In genomic region chr13:41356385-41356648, GRCh38 we compare ENCODE assay signal across 7 cellular contexts. TPM values are rescaled to one million over a fixed set of nuclear protein-coding genes. Genes with fewer than 3 reads are reported as not detected.
DNase-seq lines count a peak whose midpoint lies in the region; ATAC-seq and TF ChIP-seq lines count a peak whose summit lies in the region.
"Not testable (repeated sequence)": the region's sequence is repeated elsewhere in the genome, so short reads cannot be mapped to it uniquely, and the experiment has no call there.

No MANE protein-coding gene starts in this region.

- not testable (repeated sequence) for DNase-seq in CD4-positive, alpha-beta memory T cell; PC-3; activated CD4-positive, alpha-beta T cell treated with anti-CD3 and anti-CD28 coated beads, Interleukin-2, amount 10 ng/mL, durations not matched to agents 24 days and 14 days; activated T-cell treated with anti-CD3 and anti-CD28 coated beads, Interleukin-2, amount 50 U/mL, for 72 hours; activated naive CD8-positive, alpha-beta T cell treated with anti-CD3 and anti-CD28 coated beads for 36 hours; epithelial cell of prostate (ENCODE audit: low read depth, low spot score); psoas muscle

- H3K9me2 ChIP-seq in PC-3 (replicated peaks; ENCODE audit: low read length): not testable (repeated sequence)

- peaks cover 33 to 43% of the 10 kb centered on the region in 2 donors for H3K36me3 Mint-ChIP-seq in CD4-positive, alpha-beta memory T cell
- peaks cover 30% of the 10 kb centered on the region for H3K36me3 Mint-ChIP-seq in activated CD4-positive, alpha-beta T cell treated with anti-CD3 and anti-CD28 coated beads, Interleukin-2, amount 10 ng/mL, durations not matched to agents 24 days and 14 days (ENCODE audit: low read depth)
- H3K36me3 Mint-ChIP-seq in activated T-cell treated with anti-CD3 and anti-CD28 coated beads, Interleukin-2, amount 50 U/mL, for 72 hours (ENCODE audit: insufficient read depth in 2 of 2): peaks cover 5 to 18% of the 10 kb centered on the region in 2 donors
- peaks cover 45% of the 10 kb centered on the region for H3K36me3 Mint-ChIP-seq in activated naive CD8-positive, alpha-beta T cell treated with anti-CD3 and anti-CD28 coated beads for 36 hours

- intact Hi-C loops in CD4-positive, alpha-beta memory T cell (cut with micrococcal nuclease): loop anchor here (2.0 to 5.0 kb wide), 3 partner anchors 44 to 920 kb away; partner anchors contain the start of gene NAA16
- intact Hi-C loops in PC-3 (cut with micrococcal nuclease): not testable (repeated sequence)
- intact Hi-C loops in activated CD4-positive, alpha-beta T cell treated with anti-CD3 and anti-CD28 coated beads, Interleukin-2, amount 10 ng/mL, durations not matched to agents 24 days and 14 days (cut with micrococcal nuclease): loop anchor here (2.0 to 10.0 kb wide), 5 partner anchors 44 to 758 kb away; partner anchors contain the start of genes KBTBD6, NAA16 and WBP4
- intact Hi-C loops in psoas muscle (cut with DNase I): loop anchor here (10.0 kb wide), 2 partner anchors 298 to 758 kb away; no protein-coding TSS in a partner anchor

- peak overlapping the region; percentile 67 for H3K27ac ChIP-seq in CD4-positive, alpha-beta memory T cell (ENCODE audit: low read depth, low read length)
- H3K27ac ChIP-seq in PC-3 (ENCODE audit: low read length) (peak overlapping the region; percentile 61), epithelial cell of prostate (peak overlapping the region; percentile 72), psoas muscle (peak overlapping the region; percentile 34)

- ATAC-seq in PC-3: not testable (repeated sequence)
- peak; percentile 18 to 71 for ATAC-seq in activated T-cell treated with anti-CD3 and anti-CD28 coated beads, Interleukin-2, amount 50 U/mL, for 72 hours (replicated peaks in 1 of 2)
- ATAC-seq in psoas muscle: peak in 2 of 4 donors; percentile 63 to 73

- H3K9ac ChIP-seq in PC-3 (ENCODE audit: low read length): not testable (repeated sequence)

- peak overlapping the region; percentile 47 for H3K4me2 ChIP-seq in PC-3 (ENCODE audit: low read length)

- POLR2A ChIA-PET in CD4-positive, alpha-beta memory T cell (lab: Charles Lee; ENCODE audit: partially characterized antibody): interaction anchor here (1.0 to 5.5 kb wide), 10 partner anchors 9 to 295 kb away, joined by 3 to 53 read pairs (median 4); partner anchors contain the start of genes MTRF1, RGCC and WBP4
- POLR2A ChIA-PET in PC-3 (lab: Charles Lee; ENCODE audit: unreplicated experiment): not testable (repeated sequence)

- not testable (repeated sequence) for H2AFZ ChIP-seq in PC-3 (ENCODE audit: low read length)

- H3K36me3 ChIP-seq in CD4-positive, alpha-beta memory T cell (ENCODE audit: insufficient read depth, low read length): not testable (repeated sequence)
- H3K36me3 ChIP-seq in PC-3 (ENCODE audit: low read depth, low read length) (peaks cover 15% of the 10 kb centered on the region), psoas muscle (ENCODE audit: insufficient read depth in 1 of 2, low read depth in 1 of 2) (peaks cover 0 to 46% of the 10 kb centered on the region in 2 donors)

- H3K9me3 Mint-ChIP-seq in CD4-positive, alpha-beta memory T cell; activated CD4-positive, alpha-beta T cell treated with anti-CD3 and anti-CD28 coated beads, Interleukin-2, amount 10 ng/mL, durations not matched to agents 24 days and 14 days; activated T-cell treated with anti-CD3 and anti-CD28 coated beads, Interleukin-2, amount 50 U/mL, for 72 hours; activated naive CD8-positive, alpha-beta T cell treated with anti-CD3 and anti-CD28 coated beads for 36 hours: not testable (repeated sequence)

- CTCF ChIA-PET in CD4-positive, alpha-beta memory T cell (lab: Charles Lee; ENCODE audit: partially characterized antibody): interaction anchor here (1.1 to 1.9 kb wide), 8 partner anchors 19 to 297 kb away, joined by 3 to 9 read pairs (median 6); no protein-coding TSS in a partner anchor
- CTCF ChIA-PET in PC-3 (lab: Charles Lee): not testable (repeated sequence)

- H3K9me3 ChIP-seq in CD4-positive, alpha-beta memory T cell (ENCODE audit: control insufficient read depth in 1 of 2, low read length in 2 of 2); PC-3 (ENCODE audit: low read length); psoas muscle: not testable (repeated sequence)

- H3K4me3 ChIP-seq in CD4-positive, alpha-beta memory T cell (ENCODE audit: low read length in 2 of 2): peak overlapping the region in 1 of 2 donors; percentile 16
- H3K4me3 ChIP-seq in PC-3 (ENCODE audit: low read length); psoas muscle: not testable (repeated sequence)

- not testable (repeated sequence) for H3K79me2 ChIP-seq in PC-3 (ENCODE audit: low read length)

- H3F3A ChIP-seq in PC-3 (ENCODE audit: low read length, unreplicated experiment): not testable (repeated sequence)

- peaks cover 64% of the 10 kb centered on the region for H3K4me1 ChIP-seq in CD4-positive, alpha-beta memory T cell (ENCODE audit: insufficient read depth, low read length)
- peaks cover 24% of the 10 kb centered on the region for H3K4me1 ChIP-seq in PC-3 (ENCODE audit: insufficient read depth, low read length)
- H3K4me1 ChIP-seq in psoas muscle: not testable (repeated sequence)

- 48 to 91% (median 85%) methylated on average over 5 of the region's 5 CpGs for WGBS in psoas muscle, 3 donors

- H3K27me3 Mint-ChIP-seq in CD4-positive, alpha-beta memory T cell; activated CD4-positive, alpha-beta T cell treated with anti-CD3 and anti-CD28 coated beads, Interleukin-2, amount 10 ng/mL, durations not matched to agents 24 days and 14 days; activated T-cell treated with anti-CD3 and anti-CD28 coated beads, Interleukin-2, amount 50 U/mL, for 72 hours (ENCODE audit: low read depth); activated naive CD8-positive, alpha-beta T cell treated with anti-CD3 and anti-CD28 coated beads for 36 hours: not testable (repeated sequence)

- H3K4me1 Mint-ChIP-seq in CD4-positive, alpha-beta memory T cell: peaks cover 37 to 74% (median 58%) of the 10 kb centered on the region in 4 donors
- H3K4me1 Mint-ChIP-seq in activated CD4-positive, alpha-beta T cell treated with anti-CD3 and anti-CD28 coated beads, Interleukin-2, amount 10 ng/mL, durations not matched to agents 24 days and 14 days: peaks cover 34% of the 10 kb centered on the region
- H3K4me1 Mint-ChIP-seq in activated T-cell treated with anti-CD3 and anti-CD28 coated beads, Interleukin-2, amount 50 U/mL, for 72 hours (ENCODE audit: low read depth): peaks cover 52% of the 10 kb centered on the region
- H3K4me1 Mint-ChIP-seq in activated naive CD8-positive, alpha-beta T cell treated with anti-CD3 and anti-CD28 coated beads for 36 hours: peaks cover 57% of the 10 kb centered on the region

- H3K4me3 Mint-ChIP-seq in CD4-positive, alpha-beta memory T cell: peak overlapping the region; percentile 71 to 89 (median 78)
- H3K4me3 Mint-ChIP-seq in activated CD4-positive, alpha-beta T cell treated with anti-CD3 and anti-CD28 coated beads, Interleukin-2, amount 10 ng/mL, durations not matched to agents 24 days and 14 days: peak overlapping the region; percentile 69
- H3K4me3 Mint-ChIP-seq in activated T-cell treated with anti-CD3 and anti-CD28 coated beads, Interleukin-2, amount 50 U/mL, for 72 hours: peak overlapping the region; percentile 70 to 87
- H3K4me3 Mint-ChIP-seq in activated naive CD8-positive, alpha-beta T cell treated with anti-CD3 and anti-CD28 coated beads for 36 hours: peak overlapping the region; percentile 57

- H3K27ac Mint-ChIP-seq in CD4-positive, alpha-beta memory T cell: peak overlapping the region; percentile 86 to 99 (median 97)
- H3K27ac Mint-ChIP-seq in activated CD4-positive, alpha-beta T cell treated with anti-CD3 and anti-CD28 coated beads, Interleukin-2, amount 10 ng/mL, durations not matched to agents 24 days and 14 days: peak overlapping the region; percentile 86
- peak overlapping the region; percentile 95 for H3K27ac Mint-ChIP-seq in activated T-cell treated with anti-CD3 and anti-CD28 coated beads, Interleukin-2, amount 50 U/mL, for 72 hours
- H3K27ac Mint-ChIP-seq in activated naive CD8-positive, alpha-beta T cell treated with anti-CD3 and anti-CD28 coated beads for 36 hours: peak overlapping the region; percentile 95

- not testable (repeated sequence) for BruUV-seq in PC-3 (replicated peaks; lab: Mats Ljungman, UMichigan)

- not testable (repeated sequence) for TF ChIP-seq CTCF in PC-3 (conservative IDR thresholded peaks at IDR 0.05; ENCODE audit: low read depth, low read length); psoas muscle (IDR thresholded peaks at IDR 0.05)

- not testable (repeated sequence) for H3K27me3 ChIP-seq in CD4-positive, alpha-beta memory T cell (ENCODE audit: insufficient read depth, low read length); PC-3 (ENCODE audit: low read length); psoas muscle (ENCODE audit: insufficient read depth in 3 of 3, low read length in 2 of 3)

- not testable (repeated sequence) for H4K20me1 ChIP-seq in PC-3 (ENCODE audit: low read length)

RNA-seq across cellular contexts. Expression of gene NAA16, which starts 45.2 kb away (rescaled TPM):
- total RNA-seq in CD4-positive, alpha-beta memory T cell: 10 to 100 TPM; 62.3 to 62.5 TPM
- 10 to 100 TPM in 1 of 2 donors, 1 to 10 TPM in 1; 8.6 to 17.1 TPM for polyA plus RNA-seq in CD4-positive, alpha-beta memory T cell
- total RNA-seq in PC-3 (2014; rRNA removed): 9.8 and 11.3 TPM in 2 replicates
- 30.3 and 31.2 TPM in 2 replicates for total RNA-seq in activated CD4-positive, alpha-beta T cell treated with anti-CD3 and anti-CD28 coated beads, Interleukin-2, amount 10 ng/mL, durations not matched to agents 24 days and 14 days
- 10 to 100 TPM; 16.5 to 27.3 TPM for total RNA-seq in activated T-cell treated with anti-CD3 and anti-CD28 coated beads, Interleukin-2, amount 50 U/mL, for 72 hours
- total RNA-seq in activated naive CD8-positive, alpha-beta T cell treated with anti-CD3 and anti-CD28 coated beads for 36 hours: 10 to 100 TPM; 29.1 to 33.5 TPM
- total RNA-seq in psoas muscle: 10 to 100 TPM in 1 of 4 donors, 1 to 10 TPM in 3; 6.8 to 22.3 (median 8.3) TPM
- 10 to 100 TPM in 1 of 3 donors, 1 to 10 TPM in 2; 3.5 to 12.2 (median 8.1) TPM for polyA plus RNA-seq in psoas muscle
